ENCODE assay signal across 12 cellular contexts in the genomic region with DNA sequence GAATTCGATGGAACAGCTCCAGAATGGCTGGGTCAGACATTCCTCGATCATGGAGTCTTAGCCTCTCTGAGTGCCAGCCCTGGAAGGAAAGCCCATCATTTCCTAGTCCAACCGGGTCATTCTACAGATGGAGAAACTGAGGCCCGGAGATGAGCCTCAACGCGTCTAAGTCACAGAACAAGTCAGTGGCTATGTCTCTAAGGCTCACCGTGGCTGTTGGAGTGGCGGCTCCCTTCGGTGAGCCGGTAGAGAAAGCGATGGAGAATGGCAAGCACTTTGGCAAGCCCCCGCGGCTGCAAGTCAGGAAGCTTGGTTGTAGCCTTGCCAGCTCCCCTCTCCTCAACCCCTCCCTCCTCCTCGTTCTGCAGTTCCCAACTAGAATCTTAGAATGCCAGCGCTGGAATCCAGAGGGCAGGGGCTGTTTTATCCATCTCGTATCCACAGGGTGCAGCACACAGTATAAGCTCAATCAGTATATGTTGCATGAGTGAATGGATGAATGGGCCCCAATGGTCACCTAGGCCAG. TPM values are rescaled to one million over a fixed set of nuclear protein-coding genes. Genes with fewer than 3 reads are reported as not detected.
A peak's percentile ranks its signal among the peaks of the same experiment; 100 is the strongest.
DNase-seq lines count a peak whose midpoint lies in the region; ATAC-seq, FAIRE-seq and TF ChIP-seq lines count a peak whose summit lies in the region.
"Had no signal": no experiment of that assay in that cellular context is flagged by ENCODE, and none has a peak within 500 bp of the region (broad histone marks: within the 10 kb centered on the region; RNA-seq: fewer than 3 reads in every experiment).

No MANE protein-coding gene starts in this region.

- ATAC-seq in omental fat pad (ENCODE audit: low FRiP score) = no peak

- DNase-seq in GM23248 (no peak), astrocyte of the hippocampus (ENCODE audit: low read depth, low spot score) (peak; percentile 93), skeletal muscle cell (ENCODE audit: low read depth) (no peak), GM12892 (ENCODE audit: insufficient read length) (no peak), omental fat pad (ENCODE audit: low spot score) (no peak), BE2C (no peak)
- no peak for DNase-seq in stimulated activated naive CD4-positive, alpha-beta T cell (lab: John Stamatoyannopoulos, UW)
- DNase-seq: activated T-cell treated with anti-CD3 and anti-CD28 coated beads, Interleukin-2, amount 50 U/mL, for 72 hours; NCI-H187 treated with DMSO at 0.1 percent for 48 hours had no signal

- H3K4me3 ChIP-seq in GM23248 (peak overlapping the region; percentile 68), iPS-20b (ENCODE audit: low read length) (peak overlapping the region; percentile 72), skeletal muscle cell (ENCODE audit: low read depth, low read length) (peak overlapping the region; percentile 36), BE2C (ENCODE audit: low read depth, low read length) (no peak overlapping the region)

- H3K9me3 ChIP-seq in GM23248 (ENCODE audit: low read depth) (no peaks in the 10 kb centered on the region), iPS-20b (ENCODE audit: insufficient read depth, low read depth, low read length) (no peaks in the 10 kb centered on the region), BE2C (no peaks in the 10 kb centered on the region)

- H3K79me2 ChIP-seq in GM23248 (ENCODE audit: insufficient read depth) = no peaks in the 10 kb centered on the region

- H3K4me2 ChIP-seq in GM23248 (ENCODE audit: unreplicated experiment) = peak overlapping the region; percentile 86

- peak overlapping the region; percentile 84; the same call in 1 of the 2 replicates for H3K9ac ChIP-seq in GM23248
- peak overlapping the region; percentile 32; the same call in 1 of the 2 replicates for H3K9ac ChIP-seq in iPS-20b (ENCODE audit: low read depth, low read length)

- peak overlapping the region; percentile 92 for H2AFZ ChIP-seq in GM23248

- H4K20me1 ChIP-seq in GM23248 (ENCODE audit: insufficient read depth) = no peaks in the 10 kb centered on the region

- TF ChIP-seq CTCF in omental fat pad (IDR thresholded peaks at IDR 0.05) (no peak), BE2C (IDR thresholded peaks at IDR 0.05; ENCODE audit: low read depth, low read length) (no peak)

- H3K9me2 ChIP-seq in GM23248 (ENCODE audit: insufficient read depth) = no peaks in the 10 kb centered on the region

- H3K27me3 ChIP-seq in GM23248 (replicated peaks; ENCODE audit: insufficient read depth) (no peaks in the 10 kb centered on the region), iPS-20b (ENCODE audit: insufficient read depth, low read length) (peaks cover 22% of the 10 kb centered on the region), BE2C (no peaks in the 10 kb centered on the region)

- 44 to 45% methylated on average over 15 to 16 of the region's 16 CpGs for WGBS in GM23248 (ENCODE audit: low coverage in 1 of 2, low lambda C conversion rate in 2 of 2, missing lambda C conversion rate in 2 of 2), 2 experiments

- H3K27ac ChIP-seq in GM23248 (no peak overlapping the region), iPS-20b (ENCODE audit: low read length) (no peak overlapping the region)

- no peak for TF ChIP-seq POLR2A in GM12892 (IDR thresholded peaks at IDR 0.05; ENCODE audit: low read depth, low read length)

- H3K4me1 ChIP-seq in GM23248 (ENCODE audit: insufficient read depth) (peaks cover 34% of the 10 kb centered on the region), iPS-20b (ENCODE audit: insufficient read depth, low read length) (peaks cover 31% of the 10 kb centered on the region), BE2C (0 out of 2 replicates have a peak, but pooled peaks cover 3% of the 10 kb centered on the region)

- no peak for FAIRE-seq in GM12892 (lab: Jason Lieb, UNC)

- H3K36me3 ChIP-seq in GM23248 (ENCODE audit: low read depth) (no peaks in the 10 kb centered on the region), iPS-20b (ENCODE audit: insufficient read depth, low read depth, low read length) (no peaks in the 10 kb centered on the region), BE2C (no peaks in the 10 kb centered on the region)

- peaks cover 19% of the 10 kb centered on the region for H3F3A ChIP-seq in GM23248 (ENCODE audit: insufficient read depth)

- in situ Hi-C loops in GM23248 (cut with MboI) = no loop called here

RNA-seq across cellular contexts. Expression of a gene that starts 0.4 kb away (rescaled TPM):
- 4.2 and 4.3 TPM in 2 replicates for total RNA-seq in GM23248 (2014; rRNA removed; shearing (Covaris generic))
- 0.72 and 1.0 TPM in 2 replicates for polyA plus RNA-seq in GM23248 (2016; fragmentation: Nextera tagmentation; extraction: Ambion mirVana)
- not detected for polyA plus RNA-seq in GM12892 (2012; ENCODE audit: missing spikeins)
- total RNA-seq in omental fat pad = 10 to 100 TPM in 1 of 4 donors, 1 to 10 TPM in 2, under 1 TPM in 1; 0.69 to 43.1 (median 3.6) TPM
- polyA plus RNA-seq in BE2C (2012; ENCODE audit: insufficient read depth, insufficient read length, low read depth) = not detected
- total RNA-seq: activated T-cell treated with anti-CD3 and anti-CD28 coated beads, Interleukin-2, amount 50 U/mL, for 72 hours; natural killer cell treated with Interleukin-12 subunit alpha and Interleukin-12 subunit beta and Interleukin-15 and Interleukin-18, amount 100 ng/mL, for 72 hours had no signal

RNA-seq across cellular contexts. Expression of a gene that starts 13.6 kb away (rescaled TPM):
- 0.43 and 0.51 TPM in 2 replicates for total RNA-seq in GM23248 (2014; rRNA removed; shearing (Covaris generic))
- polyA plus RNA-seq in GM23248 (2016; fragmentation: Nextera tagmentation; extraction: Ambion mirVana) = not detected in 2 replicates
- polyA plus RNA-seq in GM12892 (2012; ENCODE audit: missing spikeins) = not detected
- 1 to 10 TPM in 1 of 4 donors, under 1 TPM in 1, not detected in 2; 0.28 to 2.9 TPM for total RNA-seq in omental fat pad
- polyA plus RNA-seq in BE2C (2012; ENCODE audit: insufficient read depth, insufficient read length, low read depth) = 6.2 TPM
- total RNA-seq: activated T-cell treated with anti-CD3 and anti-CD28 coated beads, Interleukin-2, amount 50 U/mL, for 72 hours; HT1080; natural killer cell treated with Interleukin-12 subunit alpha and Interleukin-12 subunit beta and Interleukin-15 and Interleukin-18, amount 100 ng/mL, for 72 hours had no signal

RNA-seq across cellular contexts. Expression of a gene that starts 54.4 kb away (rescaled TPM):
- 18.0 and 22.5 TPM in 2 replicates for total RNA-seq in GM23248 (2014; rRNA removed; shearing (Covaris generic))
- polyA plus RNA-seq in GM23248 (2016; fragmentation: Nextera tagmentation; extraction: Ambion mirVana) = 15.1 and 16.3 TPM in 2 replicates
- polyA plus RNA-seq in GM12892 (2012; ENCODE audit: missing spikeins) = 24.4 TPM
- 10 to 100 TPM; 17.5 to 36.5 (median 20.3) TPM for total RNA-seq in omental fat pad
- polyA plus RNA-seq in BE2C (2012; ENCODE audit: insufficient read depth, insufficient read length, low read depth) = 73.5 TPM
